17 cellular contexts compared by ENCODE assay signal in genomic region chr3:159831466-159831865, GRCh38. TPM values are rescaled to one million over a fixed set of nuclear protein-coding genes. Genes with fewer than 3 reads are reported as not detected.
DNase-seq lines count a peak whose midpoint lies in the region; ATAC-seq and TF ChIP-seq lines count a peak whose summit lies in the region.
"Had no signal": no experiment of that assay in that cellular context is flagged by ENCODE, and none has a peak within 500 bp of the region (broad histone marks: within the 10 kb centered on the region; RNA-seq: fewer than 3 reads in every experiment).

No MANE protein-coding gene starts in this region.

- H3K27me3 Mint-ChIP-seq in activated naive CD8-positive, alpha-beta T cell treated with anti-CD3 and anti-CD28 coated beads for 36 hours = no peaks in the 10 kb centered on the region

- ATAC-seq in GM18867 (IDR thresholded peaks at IDR 0.05; ENCODE audit: unreplicated experiment) (peak; percentile 45), GM21447 (IDR thresholded peaks at IDR 0.05; ENCODE audit: unreplicated experiment) (peak; percentile 42), HG02981 (IDR thresholded peaks at IDR 0.05; ENCODE audit: unreplicated experiment) (peak; percentile 31), HG03565 (IDR thresholded peaks at IDR 0.05; ENCODE audit: unreplicated experiment) (peak; percentile 35), gastroesophageal sphincter (no peak)

- no peaks in the 10 kb centered on the region for H3K27me3 ChIP-seq in gastroesophageal sphincter
- H3K27me3 ChIP-seq: neutrophil had no signal

- no peak for DNase-seq in NCI-H510A treated with DMSO at 0.1 percent for 48 hours (lab: John Stamatoyannopoulos, UW)
- no peak for DNase-seq in activated naive CD8-positive, alpha-beta T cell treated with anti-CD3 and anti-CD28 coated beads for 36 hours
- no peak for DNase-seq in medulla oblongata (ENCODE audit: extremely low spot score)
- DNase-seq: activated CD4-positive, alpha-beta T cell treated with anti-CD3 and anti-CD28 coated beads for 48 hours; activated T-cell treated with anti-CD3 and anti-CD28 coated beads, Interleukin-2, amount 50 U/mL, for 48 hours; NCI-H1436; NCI-H526 treated with DMSO at 0.1 percent for 48 hours had no signal

- 75 to 100% methylated on average over 1 to 2 of the region's 2 CpGs for WGBS in gastroesophageal sphincter (ENCODE audit: low coverage in 1 of 2), 2 donors

- H3K27ac Mint-ChIP-seq in activated naive CD8-positive, alpha-beta T cell treated with anti-CD3 and anti-CD28 coated beads for 36 hours = no peak overlapping the region
- H3K27ac Mint-ChIP-seq: mesothelial cell of epicardium; stimulated activated naive CD8-positive, alpha-beta T cell treated with anti-CD3 and anti-CD28 coated beads, Interleukin-15, Interleukin-2, amounts not matched to agents 100 ng/mL and 50 ng/mL, for 24 hours had no signal

- H3K4me1 Mint-ChIP-seq in activated naive CD8-positive, alpha-beta T cell treated with anti-CD3 and anti-CD28 coated beads for 36 hours = no peaks in the 10 kb centered on the region

- no peaks in the 10 kb centered on the region for H3K9me3 Mint-ChIP-seq in activated naive CD8-positive, alpha-beta T cell treated with anti-CD3 and anti-CD28 coated beads for 36 hours
- H3K9me3 Mint-ChIP-seq: mesothelial cell of epicardium; stimulated activated naive CD8-positive, alpha-beta T cell treated with anti-CD3 and anti-CD28 coated beads, Interleukin-15, Interleukin-2, amounts not matched to agents 100 ng/mL and 50 ng/mL, for 24 hours had no signal

- H3K9me3 ChIP-seq in gastroesophageal sphincter = no peaks in the 10 kb centered on the region
- H3K9me3 ChIP-seq: neutrophil had no signal

- TF ChIP-seq CTCF in gastroesophageal sphincter (IDR thresholded peaks at IDR 0.05) = no peak

- no peak overlapping the region for H3K4me3 ChIP-seq in gastroesophageal sphincter

- peaks cover 10 to 57% (median 14%) of the 10 kb centered on the region in 3 donors for H3K4me1 ChIP-seq in gastroesophageal sphincter

- H3K4me3 Mint-ChIP-seq in activated naive CD8-positive, alpha-beta T cell treated with anti-CD3 and anti-CD28 coated beads for 36 hours = no peak overlapping the region
- H3K4me3 Mint-ChIP-seq: mesothelial cell of epicardium; stimulated activated naive CD8-positive, alpha-beta T cell treated with anti-CD3 and anti-CD28 coated beads, Interleukin-15, Interleukin-2, amounts not matched to agents 100 ng/mL and 50 ng/mL, for 24 hours had no signal

- H3K27ac ChIP-seq in gastroesophageal sphincter = no peak overlapping the region
- H3K27ac ChIP-seq: C4-2B, KMS-11, neutrophil had no signal

- no peak for TF ChIP-seq POLR2A in gastroesophageal sphincter (IDR thresholded peaks at IDR 0.05)

- no peaks in the 10 kb centered on the region for H3K36me3 Mint-ChIP-seq in activated naive CD8-positive, alpha-beta T cell treated with anti-CD3 and anti-CD28 coated beads for 36 hours
- H3K36me3 Mint-ChIP-seq: mesothelial cell of epicardium had no signal

- H3K36me3 ChIP-seq in gastroesophageal sphincter = no peaks in the 10 kb centered on the region
- H3K36me3 ChIP-seq: neutrophil had no signal

- no peak for TF ChIP-seq EP300 in gastroesophageal sphincter (IDR thresholded peaks at IDR 0.05)

RNA-seq across cellular contexts. Expression of gene SCHIP1, which starts 8.2 kb away (rescaled TPM):
- not detected for total RNA-seq in activated naive CD8-positive, alpha-beta T cell treated with anti-CD3 and anti-CD28 coated beads for 36 hours
- total RNA-seq in gastroesophageal sphincter = 10 to 100 TPM; 19.6 to 47.1 (median 30.2) TPM

Comparison
In these comparisons a context has a peak if more than half of its experiments do, and no peak if none do; other contexts are left out.
1. RNA of gene SCHIP1, which starts 8.2 kb away (total RNA-seq): 19.6 to 47.1 TPM in gastroesophageal sphincter; not detected in activated naive CD8-positive, alpha-beta T cell treated with anti-CD3 and anti-CD28 coated beads for 36 hours; every median in the first group is over 10 times any median in the second.